In genomic region chr2:84038866-84039265, GRCh38 we compare ENCODE assay signal across 14 cellular contexts.
"Had no signal": no experiment of that assay in that cellular context is flagged by ENCODE, and none has a peak within 500 bp of the region (broad histone marks: within the 10 kb centered on the region; RNA-seq: fewer than 3 reads in every experiment).

No MANE protein-coding gene starts in this region.

- H3K9me3 Mint-ChIP-seq: activated CD4-positive, alpha-beta T cell treated with anti-CD3 and anti-CD28 coated beads, Interleukin-2, amount 10 ng/mL, durations not matched to agents 7 days and 5 days; activated naive CD4-positive, alpha-beta T cell treated with anti-CD3 and anti-CD28 coated beads, Interleukin-2, amount 50 U/mL, for 24 hours; brain; naive B cell had no signal

- H3K27ac Mint-ChIP-seq: activated CD4-positive, alpha-beta T cell treated with anti-CD3 and anti-CD28 coated beads, Interleukin-2, amount 10 ng/mL, durations not matched to agents 7 days and 5 days; activated naive CD4-positive, alpha-beta T cell treated with anti-CD3 and anti-CD28 coated beads, Interleukin-2, amount 50 U/mL, for 24 hours; naive B cell had no signal

- H3K4me3 Mint-ChIP-seq: activated CD4-positive, alpha-beta T cell treated with anti-CD3 and anti-CD28 coated beads, Interleukin-2, amount 10 ng/mL, durations not matched to agents 7 days and 5 days; activated naive CD4-positive, alpha-beta T cell treated with anti-CD3 and anti-CD28 coated beads, Interleukin-2, amount 50 U/mL, for 24 hours; brain; naive B cell had no signal

- H3K27me3 ChIP-seq: tibial artery, uterus had no signal

- H3K4me1 Mint-ChIP-seq: activated CD4-positive, alpha-beta T cell treated with anti-CD3 and anti-CD28 coated beads, Interleukin-2, amount 10 ng/mL, durations not matched to agents 7 days and 5 days; naive B cell had no signal

- ATAC-seq: lower lobe of right lung had no signal

- H3K4me1 ChIP-seq: lower lobe of right lung, tibial artery, uterus had no signal

- DNase-seq: activated CD4-positive, alpha-beta T cell treated with anti-CD3 and anti-CD28 coated beads, Interleukin-2, amount 10 ng/mL, durations not matched to agents 7 days and 5 days; activated CD4-positive, CD25-positive, alpha-beta regulatory T cell; activated CD8-positive, alpha-beta memory T cell treated with anti-CD3 and anti-CD28 coated beads for 24 hours; activated effector memory CD4-positive, alpha-beta T cell treated with Interleukin-2 at 50 U/mL for 16 hours; dermis blood vessel endothelial cell; lower lobe of right lung; naive B cell; retina; T1000; tibial artery; uterus had no signal

- H3K27ac ChIP-seq: lower lobe of right lung, skin epidermis, tibial artery, uterus had no signal

- H3K36me3 ChIP-seq: lower lobe of right lung, tibial artery, uterus had no signal

- H3K4me3 ChIP-seq: lower lobe of right lung, skin epidermis, tibial artery, uterus had no signal

- H3K9me3 ChIP-seq: lower lobe of right lung, tibial artery, uterus had no signal

- H3K36me3 Mint-ChIP-seq: activated naive CD4-positive, alpha-beta T cell treated with anti-CD3 and anti-CD28 coated beads, Interleukin-2, amount 50 U/mL, for 24 hours; brain; naive B cell had no signal
